ENCODE assay signal across 8 cellular contexts in genomic region chr10:101783736-101784118, GRCh38. TPM values are rescaled to one million over a fixed set of nuclear protein-coding genes. Genes with fewer than 3 reads are reported as not detected.
DNase-seq lines count a peak whose midpoint lies in the region; ATAC-seq, FAIRE-seq and TF ChIP-seq lines count a peak whose summit lies in the region.

No MANE protein-coding gene starts in this region.

- POLR2A ChIA-PET in RWPE1 (lab: Yijun Ruan, JAX; ENCODE audit: low non-redundant PET): interaction anchor here (0.6 to 0.9 kb wide), 2 partner anchors 25 to 35 kb away, joined by 3 read pairs; partner anchors contain the start of gene OGA

- no peak for TF ChIP-seq CTCF in RWPE1 (conservative IDR thresholded peaks at IDR 0.05; ENCODE audit: low read depth)

- H3F3A ChIP-seq in GM23248 (ENCODE audit: insufficient read depth): peaks cover 52% of the 10 kb centered on the region

- peak overlapping the region; percentile 97 for H3K4me2 ChIP-seq in GM23248 (ENCODE audit: unreplicated experiment)

- peaks cover 8% of the 10 kb centered on the region; the same call in 1 of the 2 replicates for H3K4me1 ChIP-seq in GM23248 (ENCODE audit: insufficient read depth)
- H3K4me1 ChIP-seq in esophagus (ENCODE audit: control insufficient read depth in 2 of 2, insufficient read depth in 2 of 2, low read length in 1 of 2): peaks cover 16 to 17% of the 10 kb centered on the region in 2 donors

- FAIRE-seq in HTR-8/SVneo (lab: Jason Lieb, UNC): no peak

- H3K27ac ChIP-seq in GM23248 (peak overlapping the region; percentile 34), RWPE1 (peak overlapping the region; percentile 73), esophagus (ENCODE audit: low read depth in 2 of 2, low read length in 1 of 2) (peak overlapping the region; percentile 56 to 66)

- in situ Hi-C loops in GM23248 (cut with MboI): loop anchor here (10.0 kb wide), 1 partner anchor 179 kb away; no protein-coding TSS in a partner anchor

- peak overlapping the region; percentile 69 for H2AFZ ChIP-seq in GM23248

- H3K4me3 ChIP-seq in GM23248 (peak overlapping the region; percentile 91), esophagus (ENCODE audit: low read depth in 1 of 2, low read length in 2 of 2) (peak overlapping the region; percentile 74 to 76), skeletal muscle cell (ENCODE audit: low read depth, low read length) (peak overlapping the region; percentile 85)

- WGBS in GM23248 (ENCODE audit: low coverage in 1 of 2, low lambda C conversion rate in 2 of 2, missing lambda C conversion rate in 2 of 2), 2 experiments: 35 to 37% methylated on average over 10 of the region's 10 CpGs
- WGBS in esophagus, 2 donors: 28 to 45% methylated on average over 10 of the region's 10 CpGs

- no peak for ATAC-seq in GM18502 (IDR thresholded peaks at IDR 0.05; ENCODE audit: poor library complexity, unreplicated experiment)
- ATAC-seq in GM21825 (IDR thresholded peaks at IDR 0.05; ENCODE audit: unreplicated experiment): no peak

- H3K27me3 ChIP-seq in GM23248 (replicated peaks; ENCODE audit: insufficient read depth) (no peaks in the 10 kb centered on the region), esophagus (ENCODE audit: control insufficient read depth in 1 of 2, insufficient read depth in 2 of 2, low read length in 2 of 2) (no peaks in the 10 kb centered on the region)

- H4K20me1 ChIP-seq in GM23248 (ENCODE audit: insufficient read depth): no peaks in the 10 kb centered on the region

- DNase-seq in GM23248: peak; percentile 53
- DNase-seq in RWPE1 (ENCODE audit: low spot score): peak; percentile 53
- no peak for DNase-seq in skeletal muscle cell (ENCODE audit: low read depth)
- no peak for DNase-seq in stimulated activated CD8-positive, alpha-beta memory T cell treated with anti-CD3 and anti-CD28 coated beads, Interleukin-4, amount 100 ng/mL, for 48 hours
- no peak for DNase-seq in HTR-8/SVneo (ENCODE audit: insufficient read length, low spot score)

- CTCF ChIA-PET in RWPE1 (lab: Yijun Ruan, JAX): interaction anchor here (0.6 to 1.0 kb wide), 4 partner anchors 23 to 638 kb away, joined by 3 read pairs; no protein-coding TSS in a partner anchor

- peaks cover 42% of the 10 kb centered on the region for H3K36me3 ChIP-seq in GM23248 (ENCODE audit: low read depth)
- peaks cover 8 to 12% of the 10 kb centered on the region in 2 donors for H3K36me3 ChIP-seq in esophagus (ENCODE audit: control insufficient read depth in 2 of 2, insufficient read depth in 2 of 2, low read length in 1 of 2)

- H3K9me3 ChIP-seq in GM23248 (ENCODE audit: low read depth): no peaks in the 10 kb centered on the region
- H3K9me3 ChIP-seq in esophagus (ENCODE audit: control insufficient read depth in 2 of 2, insufficient read depth in 1 of 2, low read depth in 1 of 2, low read length in 1 of 2): no peaks in the 10 kb centered on the region

- peak overlapping the region; percentile 83 for H3K9ac ChIP-seq in GM23248

- H3K79me2 ChIP-seq in GM23248 (ENCODE audit: insufficient read depth): peaks cover 41% of the 10 kb centered on the region; the same call in 1 of the 2 replicates

- H3K9me2 ChIP-seq in GM23248 (ENCODE audit: insufficient read depth): no peaks in the 10 kb centered on the region

RNA-seq across cellular contexts. Expression of gene NPM3, which starts 0.5 kb away (rescaled TPM):
- 62.0 and 69.6 TPM in 2 replicates for total RNA-seq in GM23248 (2014; rRNA removed; shearing (Covaris generic))
- polyA plus RNA-seq in GM23248 (2016; fragmentation: Nextera tagmentation; extraction: Ambion mirVana): 2.9 and 4.1 TPM in 2 replicates
- polyA plus RNA-seq in esophagus: 10 to 100 TPM; 13.3 to 39.2 TPM

RNA-seq across cellular contexts. Expression of gene FGF8, which starts 7.8 kb away (rescaled TPM):
- 4.4 TPM in 1 of 2 replicates, not detected in the other for total RNA-seq in GM23248 (2014; rRNA removed; shearing (Covaris generic))
- polyA plus RNA-seq in GM23248 (2016; fragmentation: Nextera tagmentation; extraction: Ambion mirVana) (not detected in 2 replicates), esophagus (not detected)

RNA-seq across cellular contexts. Expression of gene OGA, which starts 34.5 kb away (rescaled TPM):
- total RNA-seq in GM23248 (2014; rRNA removed; shearing (Covaris generic)): 73.6 and 78.0 TPM in 2 replicates
- polyA plus RNA-seq in GM23248 (2016; fragmentation: Nextera tagmentation; extraction: Ambion mirVana): 35.2 and 42.5 TPM in 2 replicates
- 10 to 100 TPM; 40.0 to 47.1 TPM for polyA plus RNA-seq in esophagus

RNA-seq across cellular contexts. Expression of gene KCNIP2, which starts 59.9 kb away (rescaled TPM):
- 0.22 TPM in 1 of 2 replicates, not detected in the other for total RNA-seq in GM23248 (2014; rRNA removed; shearing (Covaris generic))
- polyA plus RNA-seq in GM23248 (2016; fragmentation: Nextera tagmentation; extraction: Ambion mirVana) (0.15 and 0.24 TPM in 2 replicates), esophagus (1 to 10 TPM in 1 of 2 donors, under 1 TPM in 1; 0.67 to 1.6 TPM)

Comparison
In these comparisons a context has a peak if more than half of its experiments do, and no peak if none do; other contexts are left out.
1. DNase-seq: peak in GM23248 (single experiment) and RWPE1 (single experiment); none in skeletal muscle cell (single experiment), stimulated activated CD8-positive, alpha-beta memory T cell treated with anti-CD3 and anti-CD28 coated beads, Interleukin-4, amount 100 ng/mL, for 48 hours (single experiment) and HTR-8/SVneo (single experiment).
2. Peak in every context shown above with its lines, with median percentiles within 50 percentile points of each other: H3K27ac ChIP-seq and H3K4me3 ChIP-seq.